ENCODE assay signal across 8 cellular contexts in genomic region chr9:39791356-39791755, GRCh38.
DNase-seq lines count a peak whose midpoint lies in the region; ATAC-seq and TF ChIP-seq lines count a peak whose summit lies in the region.
"Not testable (repeated sequence)": the region's sequence is repeated elsewhere in the genome, so short reads cannot be mapped to it uniquely, and the experiment has no call there.

No MANE protein-coding gene starts in this region.

- not testable (repeated sequence) for H3K36me3 Mint-ChIP-seq in WTC11

- peak overlapping the region; percentile 72 for H3K4me2 ChIP-seq in hepatocyte

- peak overlapping the region in 2 of 3 donors; percentile 37 to 53 for H3K4me3 ChIP-seq in breast epithelium
- H3K4me3 ChIP-seq in hepatocyte = not testable (repeated sequence)
- H3K4me3 ChIP-seq in vagina = peak overlapping the region; percentile 30 to 36

- not testable (repeated sequence) for H3K9me3 Mint-ChIP-seq in WTC11

- not testable (repeated sequence) for H3K9me2 ChIP-seq in hepatocyte (replicated peaks; ENCODE audit: insufficient read depth)

- not testable (repeated sequence) for H3K4me3 Mint-ChIP-seq in WTC11

- not testable (repeated sequence) for H3K9me3 ChIP-seq in breast epithelium; hepatocyte (ENCODE audit: low read depth); vagina

- not testable (repeated sequence) for H3K4me1 ChIP-seq in breast epithelium; hepatocyte (ENCODE audit: insufficient read depth); vagina

- WGBS in hepatocyte (ENCODE audit: low lambda C conversion rate, missing lambda C conversion rate) = 7% methylated on average over 20 of the region's 31 CpGs

- not testable (repeated sequence) for H3K27me3 Mint-ChIP-seq in WTC11 (ENCODE audit: low read depth)

- not testable (repeated sequence) for H3K27me3 ChIP-seq in breast epithelium, hepatocyte, vagina

- not testable (repeated sequence) for H3K4me1 Mint-ChIP-seq in WTC11

- not testable (repeated sequence) for H3K79me2 ChIP-seq in hepatocyte

- not testable (repeated sequence) for H3K27ac Mint-ChIP-seq in WTC11

- TF ChIP-seq CTCF in WTC11 (IDR thresholded peaks at IDR 0.05) = peak; percentile 25; the same call in 1 of the 2 replicates
- not testable (repeated sequence) for TF ChIP-seq CTCF in breast epithelium (IDR thresholded peaks at IDR 0.05); hepatocyte (IDR thresholded peaks at IDR 0.05; ENCODE audit: poor library complexity); vagina (IDR thresholded peaks at IDR 0.05)

- H2AFZ ChIP-seq in hepatocyte = not testable (repeated sequence)

- not testable (repeated sequence) for TF ChIP-seq POLR2A in breast epithelium (IDR thresholded peaks at IDR 0.05); vagina (IDR thresholded peaks at IDR 0.05)

- CTCF ChIA-PET in WTC11 (lab: Charles Lee) = not testable (repeated sequence)

- not testable (repeated sequence) for H3K36me3 ChIP-seq in breast epithelium; hepatocyte (replicated peaks; ENCODE audit: insufficient read depth, low read depth); vagina

- not testable (repeated sequence) for DNase-seq in WTC11 (ENCODE audit: low spot score); hepatocyte (ENCODE audit: low spot score); vagina (ENCODE audit: extremely low spot score in 2 of 2)
- DNase-seq in breast epithelium (ENCODE audit: low spot score in 2 of 2) = peak; percentile 55 to 69
- DNase-seq in posterior vena cava (ENCODE audit: low spot score) = peak; percentile 81

- ATAC-seq in GM18519 (IDR thresholded peaks at IDR 0.05; ENCODE audit: low FRiP score, unreplicated experiment) = peak; percentile 98
- peak; percentile 99 for ATAC-seq in GM21737 (IDR thresholded peaks at IDR 0.05; ENCODE audit: unreplicated experiment)
- peak; percentile 100 for ATAC-seq in HG03139 (IDR thresholded peaks at IDR 0.05; ENCODE audit: unreplicated experiment)
- ATAC-seq in WTC11 = peak; percentile 100

- peak overlapping the region in 1 of 2 donors; percentile 27 for H3K27ac ChIP-seq in breast epithelium
- not testable (repeated sequence) for H3K27ac ChIP-seq in hepatocyte, vagina

- H4K20me1 ChIP-seq in hepatocyte (ENCODE audit: insufficient read depth, poor library complexity, severe bottlenecking) = not testable (repeated sequence)

- POLR2A ChIA-PET in WTC11 (lab: Charles Lee) = not testable (repeated sequence)

- intact Hi-C loops in breast epithelium (cut with DNase I; ENCODE audit: low total_unique reads); posterior vena cava (cut with DNase I); vagina (cut with DNase I): not testable (repeated sequence)
